18 cellular contexts compared by ENCODE assay signal in the genomic region with DNA sequence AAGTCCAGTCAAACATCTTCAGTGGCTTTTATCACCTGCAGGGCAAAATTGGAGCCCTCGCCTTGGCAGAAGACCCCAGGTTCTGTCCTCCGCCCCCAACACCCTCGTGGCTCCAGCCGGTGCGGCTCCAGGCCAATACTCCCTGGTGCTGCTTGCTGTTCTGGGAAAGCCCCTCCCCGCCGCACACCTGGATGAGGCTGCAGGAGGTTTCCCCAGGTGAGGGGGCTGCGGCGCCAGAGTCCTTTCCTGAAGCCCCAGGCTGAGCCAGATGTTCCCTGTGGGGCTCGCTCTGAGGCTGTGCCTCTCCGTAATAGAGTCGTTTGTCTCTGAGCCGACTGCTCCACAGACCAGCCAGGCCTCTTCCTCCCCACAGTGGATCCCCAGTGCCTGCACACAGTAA.
DNase-seq lines count a peak whose midpoint lies in the region; ATAC-seq, FAIRE-seq and TF ChIP-seq lines count a peak whose summit lies in the region.
"Had no signal": no experiment of that assay in that cellular context is flagged by ENCODE, and none has a peak within 500 bp of the region (broad histone marks: within the 10 kb centered on the region; RNA-seq: fewer than 3 reads in every experiment).

No MANE protein-coding gene starts in this region.

- FAIRE-seq in H1 (lab: Jason Lieb, UNC) = no peak
- FAIRE-seq: A549 had no signal

- H3K9me3 ChIP-seq in heart left ventricle (no peaks in the 10 kb centered on the region), H1 (ENCODE audit: insufficient read depth in 2 of 2, low read depth in 1 of 2, low read length in 1 of 2) (no peaks in the 10 kb centered on the region)
- H3K9me3 ChIP-seq: A549, BLaER1 had no signal

- no peaks in the 10 kb centered on the region for H3K79me1 ChIP-seq in H1 (ENCODE audit: low read depth, low read length)

- H3K27ac ChIP-seq in heart left ventricle (no peak overlapping the region), H1 (ENCODE audit: low read depth, low read length) (no peak overlapping the region)
- H3K27ac ChIP-seq: 22Rv1, A549, BLaER1, HL-60 had no signal

- CTCF ChIA-PET in H1 (lab: Charles Lee; ENCODE audit: partially characterized antibody) = no interaction called here

- H3K9ac ChIP-seq in H1 (replicated peaks in 1 of 4; ENCODE audit: extremely low read depth in 1 of 4, low read depth in 3 of 4, low read length in 3 of 4) = no peak overlapping the region
- H3K9ac ChIP-seq: BLaER1 had no signal

- no peak overlapping the region for H3K27ac Mint-ChIP-seq in osteocyte (ENCODE audit: unreplicated experiment)
- H3K27ac Mint-ChIP-seq: CD14-positive monocyte, GM23338, H9 had no signal

- WGBS in heart left ventricle, 4 donors = 84 to 91% (median 86%) methylated on average over 9 to 13 of the region's 13 CpGs
- 87% methylated on average over 13 of the region's 13 CpGs; no CpG with 5 or more reads in 1 of the 2 experiments for WGBS in H1 (ENCODE audit: extremely low coverage in 1 of 2, insufficient coverage in 1 of 2, insufficient read length in 1 of 2, insufficient replicate concordance in 2 of 2, low coverage in 1 of 2, low lambda C conversion rate in 2 of 2, missing lambda C conversion rate in 1 of 2), 2 experiments

- H4K5ac ChIP-seq in H1 (ENCODE audit: insufficient read length, low read depth, low read length) = no peak overlapping the region

- no peak overlapping the region for H3K4me3 Mint-ChIP-seq in osteocyte (ENCODE audit: unreplicated experiment)
- H3K4me3 Mint-ChIP-seq: CD14-positive monocyte; CD4-positive, alpha-beta memory T cell; GM23338; H9 had no signal

- H3K36me3 ChIP-seq in heart left ventricle (no peaks in the 10 kb centered on the region), H1 (ENCODE audit: control insufficient read depth in 2 of 4, insufficient read depth in 4 of 4, low read length in 3 of 4) (no peaks in the 10 kb centered on the region)
- H3K36me3 ChIP-seq: BLaER1 had no signal

- no peaks in the 10 kb centered on the region for H4K20me1 ChIP-seq in H1 (replicated peaks in 1 of 2; ENCODE audit: control insufficient read depth in 1 of 2, insufficient read depth in 2 of 2, low read length in 2 of 2)
- H4K20me1 ChIP-seq: BLaER1 had no signal

- no peaks in the 10 kb centered on the region for H3K36me3 Mint-ChIP-seq in osteocyte (ENCODE audit: unreplicated experiment)
- H3K36me3 Mint-ChIP-seq: CD14-positive monocyte; CD4-positive, alpha-beta memory T cell had no signal

- no peak for ATAC-seq in heart left ventricle
- ATAC-seq in left ventricle myocardium superior = no peak
- no peak for ATAC-seq in SK-N-SH treated with all-trans-retinoic acid at 6 μM for 48 hours
- ATAC-seq: A549, GM23338 had no signal

- no peak overlapping the region for H2BK5ac ChIP-seq in H1 (ENCODE audit: low read depth, low read length)

- no peak overlapping the region for H2AFZ ChIP-seq in H1 (ENCODE audit: low read length)
- H2AFZ ChIP-seq: GM23338 had no signal

- no peak; a peak in 1 of 4 replicates for TF ChIP-seq RAD21 in H1 (IDR thresholded peaks at IDR 0.05 in 1 of 2, conservative IDR thresholded peaks at IDR 0.05 in 1 of 2; ENCODE audit: low read depth in 2 of 2, low read length in 2 of 2)

- no peak overlapping the region for H3K4ac ChIP-seq in H1 (replicated peaks; ENCODE audit: insufficient read length, low read depth, low read length)

- no peak overlapping the region for H4K8ac ChIP-seq in H1 (ENCODE audit: extremely low read depth, insufficient read depth, low read length)

- peak in 3 of 5 donors; percentile 1 to 40 (median 15) for DNase-seq in heart left ventricle
- no peak for DNase-seq in left ventricle myocardium superior
- DNase-seq in H1 (ENCODE audit: low read depth in 1 of 2, low spot score in 2 of 2) = no peak
- DNase-seq in osteocyte (ENCODE audit: extremely low spot score, unreplicated experiment) = peak; percentile 82
- DNase-seq in SIG-M5 (lab: John Stamatoyannopoulos, UW) = no peak
- DNase-seq in NCI-H510A treated with DMSO at 0.1 percent for 48 hours (lab: John Stamatoyannopoulos, UW) = no peak
- DNase-seq: CD4-positive, alpha-beta memory T cell; DMS153; DMS79; GF-D8; H9 had no signal

- no peaks in the 10 kb centered on the region for H3K79me2 ChIP-seq in H1 (ENCODE audit: control insufficient read depth in 1 of 2, insufficient read depth in 2 of 2, low read length in 2 of 2)

- no peak overlapping the region for H3K18ac ChIP-seq in H1 (ENCODE audit: extremely low read depth, low read length)

- no peak for TF ChIP-seq POLR2A in heart left ventricle (IDR thresholded peaks at IDR 0.05)
- no peak for TF ChIP-seq POLR2A in H1 (IDR thresholded peaks at IDR 0.05; ENCODE audit: control extremely low read depth in 1 of 2, low read depth in 2 of 2, low read length in 2 of 2)

- H3K9me3 Mint-ChIP-seq in osteocyte (ENCODE audit: unreplicated experiment) = peaks cover 27% of the 10 kb centered on the region
- H3K9me3 Mint-ChIP-seq: GM23338, H9 had no signal

- H3K27me3 Mint-ChIP-seq in osteocyte (ENCODE audit: unreplicated experiment) = no peaks in the 10 kb centered on the region
- H3K27me3 Mint-ChIP-seq: CD4-positive, alpha-beta memory T cell had no signal

- no peak overlapping the region for H2BK120ac ChIP-seq in H1 (replicated peaks; ENCODE audit: low read depth, low read length)

- H3K14ac ChIP-seq in H1 (ENCODE audit: insufficient read length) = no peak overlapping the region

- H4K91ac ChIP-seq in H1 (replicated peaks; ENCODE audit: insufficient read length, low read length) = peak overlapping the region; percentile 62

- no peak overlapping the region for H2BK20ac ChIP-seq in H1 (ENCODE audit: low read length)

- H3K4me1 Mint-ChIP-seq in osteocyte (ENCODE audit: unreplicated experiment) = no peaks in the 10 kb centered on the region
- H3K4me1 Mint-ChIP-seq: CD14-positive monocyte; CD4-positive, alpha-beta memory T cell; GM23338 had no signal

- H3K23ac ChIP-seq in H1 (ENCODE audit: insufficient read length) = no peak overlapping the region

- H3K27me3 ChIP-seq in heart left ventricle = peaks cover 0 to 3% (median 0%) of the 10 kb centered on the region in 9 donors
- no peaks in the 10 kb centered on the region for H3K27me3 ChIP-seq in H1 (replicated peaks in 1 of 4; ENCODE audit: control insufficient read depth in 3 of 4, extremely low read depth in 1 of 4, insufficient read depth in 3 of 4, low read length in 3 of 4)
- H3K27me3 ChIP-seq: BLaER1 had no signal

- H3K4me2 ChIP-seq in H1 (ENCODE audit: insufficient read depth in 1 of 2, low read depth in 2 of 2, low read length in 2 of 2) = no peak overlapping the region
- H3K4me2 ChIP-seq: A549, BLaER1, GM23338 had no signal

- no peak for TF ChIP-seq EP300 in H1 (IDR thresholded peaks at IDR 0.05; ENCODE audit: borderline replicate concordance in 1 of 2, low read depth in 2 of 2, low read length in 2 of 2)

- TF ChIP-seq CTCF in heart left ventricle (IDR thresholded peaks at IDR 0.05) (no peak), H1 (IDR thresholded peaks at IDR 0.05; ENCODE audit: control extremely low read depth in 1 of 3, insufficient read depth in 1 of 3, low read depth in 1 of 3, low read length in 3 of 3) (no peak), osteocyte (IDR thresholded peaks at IDR 0.05) (no peak)

- H2BK15ac ChIP-seq in H1 (ENCODE audit: low read length) = no peak overlapping the region

- H3K23me2 ChIP-seq in H1 (ENCODE audit: low read depth, low read length) = no peaks in the 10 kb centered on the region

- no peak overlapping the region for H2AK5ac ChIP-seq in H1 (ENCODE audit: low read depth, low read length)

- intact Hi-C loops in heart left ventricle (cut with DNase I) (no loop called here), left ventricle myocardium superior (cut with micrococcal nuclease) (no loop called here)

- H3K4me1 ChIP-seq in heart left ventricle (no peaks in the 10 kb centered on the region), H1 (replicated peaks in 1 of 4; ENCODE audit: control insufficient read depth in 3 of 4, insufficient read depth in 4 of 4, low read length in 3 of 4) (no peaks in the 10 kb centered on the region)
- H3K4me1 ChIP-seq: A549 had no signal

- H3K4me3 ChIP-seq in heart left ventricle = no peak overlapping the region
- no peak overlapping the region for H3K4me3 ChIP-seq in H1 (ENCODE audit: extremely low read depth in 1 of 4, insufficient read depth in 2 of 4, low read depth in 3 of 4, low read length in 4 of 4)
- H3K4me3 ChIP-seq: A549, BLaER1, GM23338 had no signal

- no peak overlapping the region for H2BK12ac ChIP-seq in H1 (ENCODE audit: low read depth, low read length)

- no peak overlapping the region for H3K56ac ChIP-seq in H1 (replicated peaks; ENCODE audit: insufficient read length, low read depth, low read length)

- POLR2A ChIA-PET in H1 (lab: Charles Lee; ENCODE audit: partially characterized antibody) = no interaction called here

TF ChIP-seq in H1, 55 proteins besides CTCF, POLR2A, EP300 and RAD21 (continues in another document):
- TF ChIP-seq BACH1 (IDR thresholded peaks at IDR 0.05; ENCODE audit: low read length) (no peak), EGR1 (IDR thresholded peaks at IDR 0.05; ENCODE audit: borderline replicate concordance, low read depth, low read length) (no peak), USF2 (IDR thresholded peaks at IDR 0.05; ENCODE audit: low read length) (no peak), HDAC2 (IDR thresholded peaks at IDR 0.05; ENCODE audit: borderline replicate concordance in 1 of 2, low read depth in 2 of 2, low read length in 2 of 2) (no peak), RBBP5 (IDR thresholded peaks at IDR 0.05; ENCODE audit: borderline replicate concordance, low read depth, low read length) (no peak)

TF ChIP-seq in SK-N-SH treated with all-trans-retinoic acid at 6 μM for 48 hours, 23 proteins besides CTCF, POLR2A, EP300 and RAD21 (continues in another document):
- TF ChIP-seq ZFP30 (CRISPR knock-in tag; IDR thresholded peaks at IDR 0.05) (no peak), ZNF70 (CRISPR knock-in tag; IDR thresholded peaks at IDR 0.05) (no peak), CSDC2 (CRISPR knock-in tag; IDR thresholded peaks at IDR 0.05) (no peak), ZNF565 (CRISPR knock-in tag; conservative IDR thresholded peaks at IDR 0.05; ENCODE audit: low read depth) (no peak), CSRNP3 (CRISPR knock-in tag; IDR thresholded peaks at IDR 0.05) (no peak)

Comparison
In these comparisons a context has a peak if more than half of its experiments do, and no peak if none do; other contexts are left out.
1. DNase-seq: peak in heart left ventricle (3 of 5) and osteocyte (single experiment); none in left ventricle myocardium superior (single experiment), H1 (0 of 2), SIG-M5 (single experiment) and NCI-H510A treated with DMSO at 0.1 percent for 48 hours (single experiment).